ENCODE assay signal across 28 cellular contexts in the genomic region with DNA sequence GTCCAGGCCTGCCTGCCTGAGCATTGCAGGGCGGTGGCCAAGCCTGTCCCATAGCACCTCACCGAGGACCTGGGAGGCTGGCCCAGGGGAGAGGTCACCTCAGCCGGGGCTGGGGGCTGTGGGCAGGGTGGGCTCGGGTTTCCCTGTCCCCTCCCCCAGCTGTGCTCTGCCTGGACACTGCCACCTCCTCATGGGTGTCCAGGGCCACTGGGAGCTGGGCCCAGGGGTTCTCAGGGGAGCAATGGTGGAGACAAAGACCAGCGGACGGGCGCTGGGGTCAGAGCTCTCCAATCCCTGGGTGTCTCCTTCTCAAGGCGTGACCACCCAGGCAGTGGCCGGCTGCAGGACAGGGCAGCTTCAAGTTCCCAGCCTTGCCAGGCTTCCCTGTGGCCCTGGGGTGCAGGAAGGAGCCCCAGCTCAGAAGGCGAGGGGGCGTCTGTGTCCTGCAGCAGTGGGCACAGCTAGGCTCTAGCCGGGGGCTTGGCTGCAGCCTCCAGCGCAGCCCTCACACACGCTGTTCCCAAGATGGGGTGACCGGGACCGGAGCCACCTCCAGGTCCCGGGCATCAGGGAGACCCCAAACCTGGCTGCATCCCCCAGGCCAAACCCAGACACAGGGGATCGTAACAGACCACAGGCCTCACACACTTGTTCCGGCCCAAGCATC. TPM values are rescaled to one million over a fixed set of nuclear protein-coding genes. Genes with fewer than 3 reads are reported as not detected.
"Had no signal": no experiment of that assay in that cellular context is flagged by ENCODE, and none has a peak within 500 bp of the region (broad histone marks: within the 10 kb centered on the region; RNA-seq: fewer than 3 reads in every experiment).

No MANE protein-coding gene starts in this region.

- H3K36me3 ChIP-seq: gastroesophageal sphincter, heart left ventricle, left lung, neutrophil, sigmoid colon, thoracic aorta, upper lobe of left lung had no signal

- ATAC-seq: activated CD4-positive, CD25-positive, alpha-beta regulatory T cell treated with anti-CD3 and anti-CD28 coated beads, Interleukin-2, amount 50 U/mL, for 24 hours; effector memory CD8-positive, alpha-beta T cell; gastroesophageal sphincter; heart left ventricle; stimulated activated effector memory CD8-positive, alpha-beta T cell treated with anti-CD3 and anti-CD28 coated beads, Interleukin-12 subunit alpha, Interleukin-12 subunit beta, amount 100 ng/mL, for 72 hours had no signal

- H3K4me3 ChIP-seq: coronary artery, dorsolateral prefrontal cortex, gastroesophageal sphincter, heart left ventricle, left lung, sigmoid colon, thoracic aorta, upper lobe of left lung had no signal

- FAIRE-seq: small intestine, TTC549 had no signal

- H3K9me3 ChIP-seq: gastroesophageal sphincter, heart left ventricle, left lung, neutrophil, sigmoid colon, thoracic aorta, upper lobe of left lung had no signal

- DNase-seq: activated CD4-positive, alpha-beta T cell treated with anti-CD3 and anti-CD28 coated beads for 48 hours; activated CD4-positive, alpha-beta T cell treated with anti-CD3 and anti-CD28 coated beads, Interleukin-2, amount 50 U/mL, for 48 hours; activated CD8-positive, alpha-beta memory T cell treated with anti-CD3 and anti-CD28 coated beads for 24 hours; activated effector memory CD4-positive, alpha-beta T cell treated with Interleukin-2 at 50 U/mL for 16 hours; activated naive CD4-positive, alpha-beta T cell treated with Interleukin-2 at 50 U/mL for 16 hours; anterior cingulate cortex; cerebellar nuclear complex; dorsolateral prefrontal cortex; effector memory CD8-positive, alpha-beta T cell; erythroblast; kidney glomerular epithelial cell; sigmoid colon; small intestine; stimulated activated CD4-positive, alpha-beta T cell treated with anti-CD3 and anti-CD28 coated beads, Interleukin-4, amount 100 ng/mL, for 24 hours; T-helper 9 cell had no signal

- H3K27me3 ChIP-seq: neutrophil, upper lobe of left lung had no signal

- H3K27ac ChIP-seq: coronary artery, dorsolateral prefrontal cortex, gastroesophageal sphincter, heart left ventricle, left lung, sigmoid colon, thoracic aorta, upper lobe of left lung, VCaP had no signal

RNA-seq across cellular contexts. Expression of a gene that starts 29.0 kb away (rescaled TPM):
- total RNA-seq: fibroblast of lung, fibroblast of villous mesenchyme, sigmoid colon, thoracic aorta had no signal
- polyA plus RNA-seq: fibroblast of lung had no signal
